Comparison of ENCODE assay signal across 8 cellular contexts in genomic region chr6:89638320-89639195, GRCh38. TPM values are rescaled to one million over a fixed set of nuclear protein-coding genes. Genes with fewer than 3 reads are reported as not detected.
DNase-seq lines count a peak whose midpoint lies in the region; ATAC-seq and TF ChIP-seq lines count a peak whose summit lies in the region.

A gene with protein sequence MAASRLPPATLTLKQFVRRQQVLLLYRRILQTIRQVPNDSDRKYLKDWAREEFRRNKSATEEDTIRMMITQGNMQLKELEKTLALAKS (minus strand): TSS chr6:89638747. CDS start chr6:89638716, 31 bp downstream.

- H3K4me1 ChIP-seq in colonic mucosa: peaks cover 8% of the 10 kb centered on the region

- intact Hi-C loops in colonic mucosa (cut with DNase I): no loop called here

- H3K9ac ChIP-seq in colonic mucosa (ENCODE audit: low read depth in 2 of 2, low read length in 2 of 2): peak within 1 kb of the TSS; percentile 66 to 84

- POLR2A ChIA-PET in BJ (lab: Charles Lee): no interaction called here

- H3K36me3 ChIP-seq in BJ (ENCODE audit: control insufficient read depth, insufficient read depth, low read length) (peaks cover 4% of the 10 kb centered on the region; the same call in 1 of the 2 replicates), colonic mucosa (no peaks in the 10 kb centered on the region)

- H3K4me3 ChIP-seq in BJ (ENCODE audit: low read depth, low read length): peak within 1 kb of the TSS; percentile 69
- H3K4me3 ChIP-seq in colonic mucosa: peak within 1 kb of the TSS; percentile 50

- TF ChIP-seq CTCF in BJ (IDR thresholded peaks at IDR 0.05; ENCODE audit: insufficient read depth, low read depth, low read length) (peak; percentile 23; the same call in 1 of the 2 replicates), colonic mucosa (IDR thresholded peaks at IDR 0.05) (no peak)

- CTCF ChIA-PET in BJ (lab: Yijun Ruan, JAX): interaction anchor here (0.6 to 0.9 kb wide), 3 partner anchors 36 to 987 kb away, joined by 3 read pairs; no protein-coding TSS in a partner anchor

- peak; percentile 98 for ATAC-seq in HG03460 (IDR thresholded peaks at IDR 0.05; ENCODE audit: unreplicated experiment)

- no peaks in the 10 kb centered on the region for H3K27me3 ChIP-seq in BJ (ENCODE audit: control insufficient read depth, insufficient read depth, low read length)
- no peaks in the 10 kb centered on the region for H3K27me3 ChIP-seq in colonic mucosa
- no peaks in the 10 kb centered on the region for H3K27me3 ChIP-seq in layer of hippocampus (ENCODE audit: control insufficient read depth, insufficient read depth, low read length)

- DNase-seq in BJ (ENCODE audit: low read depth) (peak; percentile 58), GM19240 (ENCODE audit: insufficient read length, low spot score) (peak; percentile 84), NCI-H526 (lab: John Stamatoyannopoulos, UW) (peak; percentile 92 to 97), colonic mucosa (peak; percentile 96)
- DNase-seq in activated CD4-positive, alpha-beta T cell treated with anti-CD3 and anti-CD28 coated beads for 48 hours: peak; percentile 95
- peak; percentile 80 to 88 for DNase-seq in stimulated activated CD4-positive, alpha-beta T cell treated with anti-CD3 and anti-CD28 coated beads, Interleukin-1b, Interleukin-23, amount 100 ng/mL, for 4 hours (ENCODE audit: low read depth in 2 of 2)

- H3K9me3 ChIP-seq in colonic mucosa: no peaks in the 10 kb centered on the region

- H3K27ac ChIP-seq in colonic mucosa (peak within 1 kb of the TSS; percentile 90), layer of hippocampus (ENCODE audit: low read depth, low read length) (peak within 1 kb of the TSS; percentile 95)

RNA-seq across cellular contexts. Expression of the gene that starts here (rescaled TPM):
- 15.3 and 35.2 TPM in 2 replicates for polyA plus RNA-seq in BJ (2011; rRNA removed)
- 3.8 and 4.5 TPM in 2 replicates for polyA minus RNA-seq in BJ (2011; rRNA and poly(A)+ RNA removed)
- 10 to 100 TPM; 28.7 to 43.5 TPM for total RNA-seq in colonic mucosa

Comparison
In these comparisons a context has a peak if more than half of its experiments do, and no peak if none do; other contexts are left out.
1. Peak in every context shown above with its lines: DNase-seq, ATAC-seq, H3K4me3 ChIP-seq and H3K27ac ChIP-seq.